Comparison of ENCODE assay signal across 29 cellular contexts in genomic region chr6:32908897-32909296, GRCh38. TPM values are rescaled to one million over a fixed set of nuclear protein-coding genes. Genes with fewer than 3 reads are reported as not detected.
"Had no signal": no experiment of that assay in that cellular context is flagged by ENCODE, and none has a peak within 500 bp of the region (broad histone marks: within the 10 kb centered on the region; RNA-seq: fewer than 3 reads in every experiment).

No MANE protein-coding gene starts in this region.

- H3K4me1 Mint-ChIP-seq: endodermal cell; naive thymus-derived CD8-positive, alpha-beta T cell; stimulated activated naive CD8-positive, alpha-beta T cell treated with anti-CD3 and anti-CD28 coated beads, Interleukin-15, amount 100 ng/mL, for 72 hours had no signal

- H3K27ac ChIP-seq: colonic mucosa, epithelial cell of prostate, gastrocnemius medialis, hepatocyte, lower lobe of right lung, ovary, right lobe of liver, suprapubic skin, thyroid gland had no signal

- H3K36me3 ChIP-seq: colonic mucosa, gastrocnemius medialis, lower lobe of right lung, ovary, right lobe of liver, suprapubic skin, thyroid gland had no signal

- DNase-seq: colonic mucosa; effector CD8-positive, alpha-beta T cell; endodermal cell; foreskin fibroblast; gastrocnemius medialis; head of caudate nucleus; left colon; left ventricle myocardium superior; lower lobe of right lung; naive thymus-derived CD8-positive, alpha-beta T cell; occipital lobe; ovary; right lobe of liver; stimulated activated CD4-positive, alpha-beta T cell treated with anti-CD3 and anti-CD28 coated beads, Interleukin-12 subunit alpha, Interleukin-12 subunit beta, amount 100 ng/mL, for 4 hours; stimulated activated CD4-positive, alpha-beta T cell treated with anti-CD3 and anti-CD28 coated beads, Interleukin-1b, Interleukin-23, amount 100 ng/mL, for 48 hours; stimulated activated CD4-positive, alpha-beta T cell treated with anti-CD3 and anti-CD28 coated beads, Interleukin-4, amount 100 ng/mL, for 1 hour; stimulated activated CD8-positive, alpha-beta memory T cell treated with anti-CD3 and anti-CD28 coated beads, Interleukin-4, amount 100 ng/mL, for 48 hours; stimulated activated naive CD4-positive, alpha-beta T cell; stimulated activated naive CD8-positive, alpha-beta T cell treated with anti-CD3 and anti-CD28 coated beads, Interleukin-15, amount 100 ng/mL, for 72 hours; thyroid gland; trophoblast cell had no signal

- H3K9me3 Mint-ChIP-seq: dendritic cell treated with granulocyte-macrophage colony-stimulating factor and Interleukin-4, amounts not matched to agents 40 ng/mL and 50 ng/mL, for 4 days; endodermal cell; naive thymus-derived CD8-positive, alpha-beta T cell; stimulated activated naive CD8-positive, alpha-beta T cell treated with anti-CD3 and anti-CD28 coated beads, Interleukin-15, amount 100 ng/mL, for 72 hours had no signal

- H3K27ac Mint-ChIP-seq: dendritic cell treated with granulocyte-macrophage colony-stimulating factor and Interleukin-4, amounts not matched to agents 40 ng/mL and 50 ng/mL, for 4 days; endodermal cell; naive thymus-derived CD8-positive, alpha-beta T cell; stimulated activated naive CD8-positive, alpha-beta T cell treated with anti-CD3 and anti-CD28 coated beads, Interleukin-15, amount 100 ng/mL, for 72 hours had no signal

- H3K9me3 ChIP-seq: colonic mucosa, gastrocnemius medialis, lower lobe of right lung, ovary, right lobe of liver, suprapubic skin, thyroid gland had no signal

- H3K36me3 Mint-ChIP-seq: naive thymus-derived CD8-positive, alpha-beta T cell had no signal

- H3K27me3 ChIP-seq: colonic mucosa, gastrocnemius medialis, ovary, right lobe of liver, thyroid gland had no signal

- ATAC-seq: esophagus mucosa; gastrocnemius medialis; left colon; left ventricle myocardium superior; lower lobe of right lung; naive thymus-derived CD8-positive, alpha-beta T cell; right lobe of liver; stimulated activated naive CD8-positive, alpha-beta T cell treated with anti-CD3 and anti-CD28 coated beads, Interleukin-15, amount 100 ng/mL, for 72 hours had no signal

- H3K27me3 Mint-ChIP-seq: dendritic cell treated with granulocyte-macrophage colony-stimulating factor and Interleukin-4, amounts not matched to agents 40 ng/mL and 50 ng/mL, for 4 days had no signal

- H3K4me3 Mint-ChIP-seq: dendritic cell treated with granulocyte-macrophage colony-stimulating factor and Interleukin-4, amounts not matched to agents 40 ng/mL and 50 ng/mL, for 4 days; endodermal cell; naive thymus-derived CD8-positive, alpha-beta T cell; stimulated activated naive CD8-positive, alpha-beta T cell treated with anti-CD3 and anti-CD28 coated beads, Interleukin-15, amount 100 ng/mL, for 72 hours had no signal

- H3K4me1 ChIP-seq: colonic mucosa, gastrocnemius medialis, lower lobe of right lung, right lobe of liver, suprapubic skin, thyroid gland had no signal

- H3K4me3 ChIP-seq: colonic mucosa, gastrocnemius medialis, hepatocyte, lower lobe of right lung, ovary, right lobe of liver, smooth muscle cell, suprapubic skin, thyroid gland had no signal

RNA-seq across cellular contexts. Expression of gene HLA-DMB, which starts 31.9 kb away (rescaled TPM):
- total RNA-seq: myocyte, smooth muscle cell had no signal
- polyA plus RNA-seq: smooth muscle cell had no signal

RNA-seq across cellular contexts. Expression of gene PSMB9, which starts 54.9 kb away (rescaled TPM):
- total RNA-seq: endodermal cell, hepatocyte, smooth muscle cell had no signal
- polyA plus RNA-seq: neural cell had no signal

RNA-seq across cellular contexts. Expression of gene TAP1, which starts 55.4 kb away (rescaled TPM):
- polyA plus RNA-seq: neural cell had no signal
